8 cellular contexts compared by ENCODE assay signal in the genomic region with DNA sequence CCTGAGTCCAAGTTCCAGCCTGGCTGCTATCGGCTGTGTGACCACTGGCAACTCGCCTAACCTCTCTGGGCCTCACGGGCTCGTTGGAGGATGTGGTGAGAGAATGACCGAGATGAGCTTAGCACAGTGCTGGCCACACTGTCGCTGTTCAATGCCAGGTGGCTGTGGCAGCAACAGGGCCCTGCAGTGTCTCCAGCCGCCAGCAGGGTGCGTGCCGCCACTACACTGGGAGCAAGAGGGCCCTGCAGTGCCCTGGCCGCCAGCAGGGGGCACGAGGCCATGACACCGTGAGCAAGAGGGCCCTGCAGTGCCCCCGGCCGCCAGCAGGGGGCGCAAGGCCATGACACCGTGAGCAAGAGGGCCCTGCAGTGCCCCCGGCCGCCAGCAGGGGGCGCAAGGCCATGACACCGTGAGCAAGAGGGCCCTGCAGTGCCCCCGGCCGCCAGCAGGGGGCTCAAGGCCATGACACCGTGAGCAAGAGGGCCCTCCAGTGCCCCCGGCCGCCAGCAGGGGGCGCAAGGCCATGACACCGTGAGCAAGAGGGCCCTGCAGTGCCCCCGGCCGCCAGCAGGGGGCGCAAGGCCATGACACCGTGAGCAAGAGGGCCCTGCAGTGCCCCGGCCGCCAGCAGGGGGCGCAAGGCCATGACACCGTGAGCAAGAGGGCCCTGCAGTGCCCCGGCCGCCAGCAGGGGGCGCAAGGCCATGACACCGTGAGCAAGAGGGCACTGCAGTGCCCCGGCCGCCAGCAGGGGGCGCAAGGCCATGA.
DNase-seq lines count a peak whose midpoint lies in the region; ATAC-seq, FAIRE-seq and TF ChIP-seq lines count a peak whose summit lies in the region.
"Not testable (repeated sequence)": the region's sequence is repeated elsewhere in the genome, so short reads cannot be mapped to it uniquely, and the experiment has no call there.

No MANE protein-coding gene starts in this region.

- not testable (repeated sequence) for H3K27ac ChIP-seq in OCI-LY3 (ENCODE audit: low read length); HepG2 (ENCODE audit: extremely low read length, insufficient read depth, low read length)

- DNase-seq in GM13977 (ENCODE audit: low spot score); HepG2 (ENCODE audit: low spot score): not testable (repeated sequence)
- DNase-seq in activated T-cell treated with anti-CD3 and anti-CD28 coated beads, Interleukin-2, amount 50 U/mL, for 72 hours, result peak; percentile 50 to 55
- peak; percentile 15 for DNase-seq in stimulated activated naive CD8-positive, alpha-beta T cell treated with anti-CD3 and anti-CD28 coated beads, Interleukin-15, Interleukin-2, amounts not matched to agents 100 U/mL and 50 U/mL, for 24 hours

- not testable (repeated sequence) for H3K4me1 ChIP-seq in OCI-LY3 (ENCODE audit: low read length); HepG2 (ENCODE audit: insufficient read depth, low read length)

- ATAC-seq in GM19467 (IDR thresholded peaks at IDR 0.05; ENCODE audit: unreplicated experiment) (peak; percentile 78), HG02678 (IDR thresholded peaks at IDR 0.05; ENCODE audit: unreplicated experiment) (peak; percentile 70), HG03354 (IDR thresholded peaks at IDR 0.05; ENCODE audit: poor library complexity, severe bottlenecking, unreplicated experiment) (peak; percentile 91)
- peak in 1 of 2 donors; percentile 62 for ATAC-seq in activated T-cell treated with anti-CD3 and anti-CD28 coated beads, Interleukin-2, amount 50 U/mL, for 72 hours (replicated peaks in 1 of 2)
- not testable (repeated sequence) for ATAC-seq in HepG2; stimulated activated naive CD8-positive, alpha-beta T cell treated with anti-CD3 and anti-CD28 coated beads, Interleukin-15, Interleukin-2, amounts not matched to agents 100 U/mL and 50 U/mL, for 24 hours

- not testable (repeated sequence) for H3K4me3 ChIP-seq in OCI-LY3 (ENCODE audit: low read length); HepG2 (replicated peaks in 1 of 3; ENCODE audit: insufficient read depth in 1 of 3, low read depth in 2 of 3, low read length in 3 of 3)

- not testable (repeated sequence) for TF ChIP-seq RAD21 in HepG2 (CRISPR knock-in tag; IDR thresholded peaks at IDR 0.05)

- H3K4me2 ChIP-seq in OCI-LY3 (ENCODE audit: low read length); HepG2 (ENCODE audit: low read depth, low read length): not testable (repeated sequence)

- not testable (repeated sequence) for H4K20me1 ChIP-seq in OCI-LY3 (ENCODE audit: insufficient read depth, low read length); HepG2 (ENCODE audit: insufficient read depth, low read length)

- TF ChIP-seq CTCF in GM13977 (IDR thresholded peaks at IDR 0.05; ENCODE audit: extremely low read depth, insufficient read depth, missing control alignments) (peak; percentile 73), OCI-LY3 (IDR thresholded peaks at IDR 0.05; ENCODE audit: low read depth, low read length) (peak; percentile 34), HepG2 (CRISPR knock-in tag; IDR thresholded peaks at IDR 0.05) (peak; percentile 48)

- not testable (repeated sequence) for BruUV-seq in HepG2 (replicated peaks; lab: Mats Ljungman, UMichigan)

- H3K36me3 ChIP-seq in OCI-LY3 (replicated peaks; ENCODE audit: low read depth, low read length); HepG2 (replicated peaks in 1 of 2; ENCODE audit: control insufficient read depth in 1 of 2, insufficient read depth in 2 of 2, low read length in 2 of 2): not testable (repeated sequence)

- TF ChIP-seq POLR2A in HepG2 (IDR thresholded peaks at IDR 0.05; ENCODE audit: insufficient read depth in 1 of 2, low read depth in 2 of 2, low read length in 2 of 2), result not testable (repeated sequence)

- H3K9ac ChIP-seq in OCI-LY3 (ENCODE audit: low read length); HepG2 (ENCODE audit: insufficient read depth, low read depth, low read length): not testable (repeated sequence)

- H3K4me1 Mint-ChIP-seq in activated T-cell treated with anti-CD3 and anti-CD28 coated beads, Interleukin-2, amount 50 U/mL, for 72 hours (ENCODE audit: low read depth), result not testable (repeated sequence)

- FAIRE-seq in HepG2 (lab: Jason Lieb, UNC), result not testable (repeated sequence)

- H3K4me3 Mint-ChIP-seq in activated T-cell treated with anti-CD3 and anti-CD28 coated beads, Interleukin-2, amount 50 U/mL, for 72 hours, result not testable (repeated sequence)

- CTCF ChIA-PET in HepG2 (lab: Yijun Ruan, JAX; ENCODE audit: low intra/inter-chr PET ratio, low total read pairs), result not testable (repeated sequence)

- POLR2A ChIA-PET in HepG2 (lab: Yijun Ruan, JAX), result not testable (repeated sequence)

- TF ChIP-seq EP300 in HepG2 (IDR thresholded peaks at IDR 0.05; ENCODE audit: low read depth in 2 of 2, low read length in 2 of 2); HepG2 (CRISPR knock-in tag; IDR thresholded peaks at IDR 0.05; ENCODE audit: borderline replicate concordance): not testable (repeated sequence)

- not testable (repeated sequence) for H3K9me3 ChIP-seq in OCI-LY3 (ENCODE audit: insufficient read depth, low read length); HepG2 (ENCODE audit: low read length)

- in situ Hi-C loops in GM13977 (cut with MboI; ENCODE audit: low pct_unique_long_range_greater_than_20kb, low sequenced_read_pairs, unreplicated experiment); HepG2 (cut with HindIII; ENCODE audit: extremely low pct_ligation_motif_present, low pct_unique_long_range_greater_than_20kb): not testable (repeated sequence)

- not testable (repeated sequence) for H3K79me2 ChIP-seq in OCI-LY3 (ENCODE audit: low read length); HepG2 (ENCODE audit: insufficient read depth, low read length)

- intact Hi-C loops in HepG2 (cut with micrococcal nuclease; ENCODE audit: unreplicated experiment), result not testable (repeated sequence)

- not testable (repeated sequence) for H3K9me3 Mint-ChIP-seq in activated T-cell treated with anti-CD3 and anti-CD28 coated beads, Interleukin-2, amount 50 U/mL, for 72 hours

- H3K27me3 Mint-ChIP-seq in activated T-cell treated with anti-CD3 and anti-CD28 coated beads, Interleukin-2, amount 50 U/mL, for 72 hours (ENCODE audit: low read depth), result not testable (repeated sequence)

- no CpG with 5 or more reads among the region's 42 CpGs for whole genome bisulfite sequencing in HepG2 (ENCODE audit: low lambda C conversion rate)

- H2AFZ ChIP-seq in OCI-LY3 (ENCODE audit: low read depth, low read length); HepG2 (ENCODE audit: low read length): not testable (repeated sequence)

- not testable (repeated sequence) for H3K27ac Mint-ChIP-seq in activated T-cell treated with anti-CD3 and anti-CD28 coated beads, Interleukin-2, amount 50 U/mL, for 72 hours

- not testable (repeated sequence) for H3K27me3 ChIP-seq in OCI-LY3 (ENCODE audit: low read depth, low read length)
- peaks cover 2 to 22% of the 10 kb centered on the region in 2 experiments; a peak in 3 of 5 replicates for H3K27me3 ChIP-seq in HepG2 (ENCODE audit: control insufficient read depth in 1 of 2, insufficient read depth in 2 of 2, low read length in 2 of 2)

- not testable (repeated sequence) for H3K36me3 Mint-ChIP-seq in activated T-cell treated with anti-CD3 and anti-CD28 coated beads, Interleukin-2, amount 50 U/mL, for 72 hours (ENCODE audit: insufficient read depth in 2 of 2)

TF ChIP-seq in HepG2, 621 proteins besides CTCF, POLR2A, EP300 and RAD21:
- TF ChIP-seq, protein P1, sequence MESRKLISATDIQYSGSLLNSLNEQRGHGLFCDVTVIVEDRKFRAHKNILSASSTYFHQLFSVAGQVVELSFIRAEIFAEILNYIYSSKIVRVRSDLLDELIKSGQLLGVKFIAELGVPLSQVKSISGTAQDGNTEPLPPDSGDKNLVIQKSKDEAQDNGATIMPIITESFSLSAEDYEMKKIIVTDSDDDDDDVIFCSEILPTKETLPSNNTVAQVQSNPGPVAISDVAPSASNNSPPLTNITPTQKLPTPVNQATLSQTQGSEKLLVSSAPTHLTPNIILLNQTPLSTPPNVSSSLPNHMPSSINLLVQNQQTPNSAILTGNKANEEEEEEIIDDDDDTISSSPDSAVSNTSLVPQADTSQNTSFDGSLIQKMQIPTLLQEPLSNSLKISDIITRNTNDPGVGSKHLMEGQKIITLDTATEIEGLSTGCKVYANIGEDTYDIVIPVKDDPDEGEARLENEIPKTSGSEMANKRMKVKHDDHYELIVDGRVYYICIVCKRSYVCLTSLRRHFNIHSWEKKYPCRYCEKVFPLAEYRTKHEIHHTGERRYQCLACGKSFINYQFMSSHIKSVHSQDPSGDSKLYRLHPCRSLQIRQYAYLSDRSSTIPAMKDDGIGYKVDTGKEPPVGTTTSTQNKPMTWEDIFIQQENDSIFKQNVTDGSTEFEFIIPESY (CRISPR knock-in tag; IDR thresholded peaks at IDR 0.05), result peak; percentile 60; the same call in 1 of the 2 replicates
- TF ChIP-seq SETDB1 (CRISPR knock-in tag; IDR thresholded peaks at IDR 0.05; ENCODE audit: borderline replicate concordance) (peak; percentile 93), ZNF768 (CRISPR knock-in tag; IDR thresholded peaks at IDR 0.05) (peak; percentile 79; the same call in 1 of the 2 replicates)
